Comparison of ENCODE assay signal across 16 cellular contexts in the genomic region with DNA sequence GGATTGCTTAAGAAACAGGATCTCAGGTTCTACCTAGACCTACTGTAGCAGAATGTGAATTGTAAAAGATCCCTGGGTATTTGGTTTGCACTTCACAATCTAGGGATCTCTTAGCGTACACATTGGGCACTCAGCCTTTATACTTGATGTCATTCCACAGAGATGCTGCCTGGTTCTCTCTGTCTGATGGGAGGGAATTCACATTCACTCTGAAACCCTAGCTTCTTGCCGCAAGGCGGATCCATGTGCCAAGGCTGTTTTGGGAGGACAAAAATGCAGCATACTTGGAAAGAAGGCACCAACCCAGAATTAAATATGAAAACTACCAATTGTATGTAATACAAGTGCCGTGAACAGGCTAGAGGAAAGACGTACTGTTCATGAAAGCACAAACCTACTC.
DNase-seq lines count a peak whose midpoint lies in the region; ATAC-seq and TF ChIP-seq lines count a peak whose summit lies in the region.
"Had no signal": no experiment of that assay in that cellular context is flagged by ENCODE, and none has a peak within 500 bp of the region (broad histone marks: within the 10 kb centered on the region; RNA-seq: fewer than 3 reads in every experiment).

No MANE protein-coding gene starts in this region.

- H3K4me3 ChIP-seq in OCI-LY1 (ENCODE audit: low read depth, low read length, poor library complexity, severe bottlenecking) (no peak overlapping the region), transverse colon (no peak overlapping the region)

- H3K4me3 Mint-ChIP-seq in chondrocyte (ENCODE audit: unreplicated experiment): no peak overlapping the region
- peak overlapping the region in 7 of 8 donors; percentile 56 to 89 (median 75) for H3K4me3 Mint-ChIP-seq in naive B cell
- no peak overlapping the region for H3K4me3 Mint-ChIP-seq in activated CD4-positive, alpha-beta memory T cell treated with anti-CD3 and anti-CD28 coated beads, Interleukin-2, amount 10 ng/mL, durations not matched to agents 7 days and 5 days
- H3K4me3 Mint-ChIP-seq: nephron progenitor cell; stimulated activated naive CD8-positive, alpha-beta T cell treated with anti-CD3 and anti-CD28 coated beads, Interleukin-15, Interleukin-2, amounts not matched to agents 100 ng/mL and 50 ng/mL, for 24 hours; T-helper 17 cell; WTC11 had no signal

- H2AFZ ChIP-seq in OCI-LY1 (ENCODE audit: low read length): no peak overlapping the region

- no peaks in the 10 kb centered on the region for H4K20me1 ChIP-seq in OCI-LY1 (ENCODE audit: insufficient read depth, low read length)

- no peaks in the 10 kb centered on the region for H3K9me3 Mint-ChIP-seq in chondrocyte (ENCODE audit: low read depth)
- H3K9me3 Mint-ChIP-seq in naive B cell: peaks cover 0 to 4% (median 0%) of the 10 kb centered on the region in 7 donors
- H3K9me3 Mint-ChIP-seq in activated CD4-positive, alpha-beta memory T cell treated with anti-CD3 and anti-CD28 coated beads, Interleukin-2, amount 10 ng/mL, durations not matched to agents 7 days and 5 days: no peaks in the 10 kb centered on the region
- H3K9me3 Mint-ChIP-seq: nephron progenitor cell; stimulated activated naive CD8-positive, alpha-beta T cell treated with anti-CD3 and anti-CD28 coated beads, Interleukin-15, Interleukin-2, amounts not matched to agents 100 ng/mL and 50 ng/mL, for 24 hours; WTC11 had no signal

- intact Hi-C loops in transverse colon (cut with DNase I; ENCODE audit: low total_unique reads): no loop called here

- H3K27ac Mint-ChIP-seq in chondrocyte (ENCODE audit: unreplicated experiment) (peak overlapping the region; percentile 85), naive B cell (peak overlapping the region; percentile 75 to 98 (median 94))
- H3K27ac Mint-ChIP-seq in activated CD4-positive, alpha-beta memory T cell treated with anti-CD3 and anti-CD28 coated beads, Interleukin-2, amount 10 ng/mL, durations not matched to agents 7 days and 5 days: no peak overlapping the region
- H3K27ac Mint-ChIP-seq: stimulated activated naive CD8-positive, alpha-beta T cell treated with anti-CD3 and anti-CD28 coated beads, Interleukin-15, Interleukin-2, amounts not matched to agents 100 ng/mL and 50 ng/mL, for 24 hours; T-helper 17 cell; WTC11 had no signal

- CTCF ChIA-PET in activated CD4-positive, alpha-beta memory T cell treated with anti-CD3 and anti-CD28 coated beads, Interleukin-2, amount 10 ng/mL, durations not matched to agents 7 days and 5 days (lab: Charles Lee): no interaction called here

- 98 to 100% methylated on average over 3 to 5 of the region's 5 CpGs for WGBS in transverse colon (ENCODE audit: low coverage in 1 of 2), 2 donors

- peaks cover 19% of the 10 kb centered on the region for H3K36me3 Mint-ChIP-seq in chondrocyte (ENCODE audit: low read depth)
- H3K36me3 Mint-ChIP-seq in naive B cell: peaks cover 11 to 19% of the 10 kb centered on the region in 2 donors
- no peaks in the 10 kb centered on the region for H3K36me3 Mint-ChIP-seq in activated CD4-positive, alpha-beta memory T cell treated with anti-CD3 and anti-CD28 coated beads, Interleukin-2, amount 10 ng/mL, durations not matched to agents 7 days and 5 days (ENCODE audit: low read depth)
- H3K36me3 Mint-ChIP-seq: WTC11 had no signal

- H3K27me3 Mint-ChIP-seq in chondrocyte (ENCODE audit: low read depth) (no peaks in the 10 kb centered on the region), naive B cell (no peaks in the 10 kb centered on the region)
- peaks cover 3% of the 10 kb centered on the region for H3K27me3 Mint-ChIP-seq in activated CD4-positive, alpha-beta memory T cell treated with anti-CD3 and anti-CD28 coated beads, Interleukin-2, amount 10 ng/mL, durations not matched to agents 7 days and 5 days

- no peak for DNase-seq in chondrocyte (ENCODE audit: low spot score)
- DNase-seq in naive B cell: no peak
- DNase-seq in transverse colon: no peak
- DNase-seq in cortex of kidney (lab: John Stamatoyannopoulos, UW): no peak
- no peak for DNase-seq in HPDE6-E6E7 (ENCODE audit: extremely low spot score)
- DNase-seq in activated CD4-positive, alpha-beta memory T cell treated with anti-CD3 and anti-CD28 coated beads, Interleukin-2, amount 10 ng/mL, durations not matched to agents 7 days and 5 days: no peak
- DNase-seq: foreskin melanocyte; IMR-90; NCI-H510A; nephron progenitor cell; stimulated activated CD4-positive, alpha-beta T cell treated with anti-CD3 and anti-CD28 coated beads, Interleukin-15, amount 100 ng/mL, for 24 hours; T-helper 17 cell had no signal

- no peak for ATAC-seq in naive B cell (ENCODE audit: low read depth in 2 of 2)
- ATAC-seq: GM12878, T-helper 17 cell, WTC11 had no signal

- H3K9me3 ChIP-seq in OCI-LY1 (ENCODE audit: low read length): no peaks in the 10 kb centered on the region
- H3K9me3 ChIP-seq in transverse colon: no peaks in the 10 kb centered on the region

- H3K9ac ChIP-seq in OCI-LY1 (ENCODE audit: low read length): peak overlapping the region; percentile 67; the same call in 1 of the 2 replicates

- H3K79me2 ChIP-seq in OCI-LY1 (ENCODE audit: insufficient read depth, low read length): no peaks in the 10 kb centered on the region

- H3K4me1 Mint-ChIP-seq in chondrocyte (ENCODE audit: low read depth) (peaks cover 75% of the 10 kb centered on the region), naive B cell (peaks cover 77 to 96% (median 95%) of the 10 kb centered on the region in 3 donors)
- H3K4me1 Mint-ChIP-seq in activated CD4-positive, alpha-beta memory T cell treated with anti-CD3 and anti-CD28 coated beads, Interleukin-2, amount 10 ng/mL, durations not matched to agents 7 days and 5 days: no peaks in the 10 kb centered on the region
- H3K4me1 Mint-ChIP-seq: T-helper 17 cell had no signal

- TF ChIP-seq CTCF in OCI-LY1 (IDR thresholded peaks at IDR 0.05; ENCODE audit: low read length): no peak
- no peak for TF ChIP-seq CTCF in chondrocyte (IDR thresholded peaks at IDR 0.05)
- no peak for TF ChIP-seq CTCF in transverse colon (IDR thresholded peaks at IDR 0.05)

- no peaks in the 10 kb centered on the region for H3K27me3 ChIP-seq in OCI-LY1 (ENCODE audit: insufficient read depth, low read length)
- no peaks in the 10 kb centered on the region for H3K27me3 ChIP-seq in transverse colon

- no peaks in the 10 kb centered on the region for H3K9me2 ChIP-seq in OCI-LY1 (ENCODE audit: low read depth, low read length)

- no peak for TF ChIP-seq EP300 in transverse colon (IDR thresholded peaks at IDR 0.05; ENCODE audit: low read depth)

- H3F3A ChIP-seq in OCI-LY1 (ENCODE audit: insufficient read depth, low read length): no peaks in the 10 kb centered on the region

- TF ChIP-seq POLR2A in transverse colon (IDR thresholded peaks at IDR 0.05): no peak

- H3K27ac ChIP-seq in OCI-LY1 (ENCODE audit: low read depth, low read length, poor library complexity, severe bottlenecking) (peak overlapping the region; percentile 96), transverse colon (peak overlapping the region in 3 of 4 donors; percentile 47 to 75 (median 50))

- POLR2A ChIA-PET in activated CD4-positive, alpha-beta memory T cell treated with anti-CD3 and anti-CD28 coated beads, Interleukin-2, amount 10 ng/mL, durations not matched to agents 7 days and 5 days (lab: Charles Lee): no interaction called here

- H3K4me2 ChIP-seq in OCI-LY1 (ENCODE audit: low read length): peak overlapping the region; percentile 62; the same call in 1 of the 2 replicates

- peaks cover 98% of the 10 kb centered on the region for H3K4me1 ChIP-seq in OCI-LY1 (ENCODE audit: insufficient read depth, low read length, severe bottlenecking)
- no peaks in the 10 kb centered on the region for H3K4me1 ChIP-seq in transverse colon

- in situ Hi-C loops in transverse colon (cut with MboI; ENCODE audit: low pct_ligation_motif_present in 1 of 4, low pct_unique_long_range_greater_than_20kb in 1 of 4, low sequenced_read_pairs in 3 of 4): no loop called here

- peaks cover 32% of the 10 kb centered on the region for H3K36me3 ChIP-seq in OCI-LY1 (ENCODE audit: insufficient read depth, low read length)
- no peaks in the 10 kb centered on the region for H3K36me3 ChIP-seq in transverse colon

Comparison
In these comparisons a context has a peak if more than half of its experiments do, and no peak if none do; other contexts are left out.
1. H3K4me3 Mint-ChIP-seq: peak in naive B cell (7 of 8); none in chondrocyte (single experiment) and activated CD4-positive, alpha-beta memory T cell treated with anti-CD3 and anti-CD28 coated beads, Interleukin-2, amount 10 ng/mL, durations not matched to agents 7 days and 5 days (single experiment).